9 cellular contexts compared by ENCODE assay signal in genomic region chr2:176126929-176127768, GRCh38. TPM values are rescaled to one million over a fixed set of nuclear protein-coding genes. Genes with fewer than 3 reads are reported as not detected.
DNase-seq lines count a peak whose midpoint lies in the region; ATAC-seq, FAIRE-seq and TF ChIP-seq lines count a peak whose summit lies in the region.
"Had no signal": no experiment of that assay in that cellular context is flagged by ENCODE, and none has a peak within 500 bp of the region (broad histone marks: within the 10 kb centered on the region; RNA-seq: fewer than 3 reads in every experiment).

No MANE protein-coding gene starts in this region.

- H3K27ac ChIP-seq in MM.1S (ENCODE audit: low read length) (no peak overlapping the region), body of pancreas (no peak overlapping the region), kidney (ENCODE audit: low read depth in 2 of 2, low read length in 2 of 2) (peak overlapping the region; percentile 45 to 94)

- H3K4me3 ChIP-seq in MM.1S (ENCODE audit: low read length) (no peak overlapping the region), body of pancreas (no peak overlapping the region), kidney (ENCODE audit: low read length in 2 of 2) (peak overlapping the region; percentile 18 to 85)

- no peak for TF ChIP-seq POLR2A in body of pancreas (IDR thresholded peaks at IDR 0.05)

- peak; percentile 87 for FAIRE-seq in kidney (lab: Jason Lieb, UNC)

- no peaks in the 10 kb centered on the region for H3K9me2 ChIP-seq in MM.1S (replicated peaks; ENCODE audit: insufficient read depth, low read length)

- no peaks in the 10 kb centered on the region for H3K9me3 ChIP-seq in MM.1S (replicated peaks; ENCODE audit: insufficient read depth, low read length)
- no peaks in the 10 kb centered on the region for H3K9me3 ChIP-seq in body of pancreas
- no peaks in the 10 kb centered on the region for H3K9me3 ChIP-seq in kidney (ENCODE audit: control insufficient read depth in 1 of 2, low read length in 2 of 2)

- peak; percentile 64 for DNase-seq in DMS53 treated with DMSO at 0.1 percent for 48 hours (lab: John Stamatoyannopoulos, UW; ENCODE audit: unreplicated experiment)
- DNase-seq in MM.1S: peak; percentile 65
- DNase-seq in T1000 (lab: John Stamatoyannopoulos, UW): peak; percentile 26
- peak; percentile 70 to 80 (median 74) for DNase-seq in body of pancreas
- peak; percentile 81 for DNase-seq in kidney
- peak; percentile 72 for DNase-seq in stimulated activated CD4-positive, alpha-beta T cell treated with anti-CD3 and anti-CD28 coated beads, Interleukin-4, amount 100 ng/mL, for 1 hour

- intact Hi-C loops in body of pancreas (cut with DNase I) (loop anchor here (5.0 to 10.0 kb wide), 2 partner anchors 515 to 688 kb away; no protein-coding TSS in a partner anchor), kidney (cut with DNase I) (loop anchor here (10.0 kb wide), 2 partner anchors 518 to 1028 kb away; no protein-coding TSS in a partner anchor)

- TF ChIP-seq CTCF in MM.1S (IDR thresholded peaks at IDR 0.05; ENCODE audit: low read length): peak; percentile 80
- peak; percentile 54 to 99 (median 87) for TF ChIP-seq CTCF in body of pancreas (IDR thresholded peaks at IDR 0.05)
- peak; percentile 88 for TF ChIP-seq CTCF in kidney (IDR thresholded peaks at IDR 0.05; ENCODE audit: borderline replicate concordance, extremely low read depth, insufficient read depth)

- WGBS in body of pancreas, 2 donors: 1 to 3% methylated on average over 13 of the region's 13 CpGs

- H3K27me3 ChIP-seq in MM.1S (replicated peaks; ENCODE audit: insufficient read depth, low read length): peaks cover 33% of the 10 kb centered on the region
- peaks cover 0 to 62% of the 10 kb centered on the region in 2 donors for H3K27me3 ChIP-seq in body of pancreas

- H3K79me2 ChIP-seq in MM.1S (ENCODE audit: low read length): no peaks in the 10 kb centered on the region

- H2AFZ ChIP-seq in MM.1S (ENCODE audit: low read length): no peak overlapping the region

- H3K4me2 ChIP-seq in MM.1S (ENCODE audit: low read depth, low read length): peak overlapping the region; percentile 23; the same call in 1 of the 2 replicates

- no peaks in the 10 kb centered on the region for H3K36me3 ChIP-seq in MM.1S (replicated peaks; ENCODE audit: insufficient read depth, low read length)
- no peaks in the 10 kb centered on the region for H3K36me3 ChIP-seq in body of pancreas (replicated peaks in 1 of 2; ENCODE audit: insufficient read depth in 1 of 2, low read depth in 2 of 2)
- no peaks in the 10 kb centered on the region for H3K36me3 ChIP-seq in kidney (ENCODE audit: control insufficient read depth in 1 of 2, insufficient read depth in 2 of 2, low read length in 2 of 2)

- H4K20me1 ChIP-seq in MM.1S (ENCODE audit: insufficient read depth, low read length): no peaks in the 10 kb centered on the region

- no peaks in the 10 kb centered on the region for H3F3A ChIP-seq in MM.1S (ENCODE audit: insufficient read depth, low read length)

- ATAC-seq in body of pancreas (no peak), HG02678 (IDR thresholded peaks at IDR 0.05; ENCODE audit: unreplicated experiment) (no peak), GM21619 (IDR thresholded peaks at IDR 0.05; ENCODE audit: unreplicated experiment) (no peak)

- H3K4me1 ChIP-seq in MM.1S (ENCODE audit: low read length) (no peaks in the 10 kb centered on the region), body of pancreas (peaks cover 23% of the 10 kb centered on the region), kidney (ENCODE audit: control insufficient read depth in 1 of 2, insufficient read depth in 1 of 2, low read depth in 1 of 2, low read length in 2 of 2) (peaks cover 6 to 10% of the 10 kb centered on the region in 2 donors)

- H3K9ac ChIP-seq in MM.1S (ENCODE audit: low read length) (no peak overlapping the region), kidney (ENCODE audit: low read length in 2 of 2) (peak overlapping the region; percentile 51 to 76)

RNA-seq across cellular contexts. Expression of gene HOXD8, which starts 2.4 kb away (rescaled TPM):
- total RNA-seq in body of pancreas: 1 to 10 TPM; 2.6 to 3.1 TPM
- total RNA-seq in kidney: 76.5 TPM
- polyA plus RNA-seq in kidney (ENCODE audit: insufficient read depth, low read depth, low replicate concordance): 122 TPM
- total RNA-seq: T-helper 2 cell treated with Interferon-gamma antibody and Interleukin-4, amounts not matched to agents 100 ng/mL and 5 ng/mL, for 36 hours had no signal

RNA-seq across cellular contexts. Expression of gene HOXD9, which starts 4.6 kb away (rescaled TPM):
- total RNA-seq in body of pancreas (1 to 10 TPM in 1 of 2 donors, under 1 TPM in 1; 0.33 to 1.6 TPM), kidney (36.5 TPM)
- polyA plus RNA-seq in kidney (ENCODE audit: insufficient read depth, low read depth, low replicate concordance): 36.4 TPM
- total RNA-seq: T-helper 2 cell treated with Interferon-gamma antibody and Interleukin-4, amounts not matched to agents 100 ng/mL and 5 ng/mL, for 36 hours had no signal

RNA-seq across cellular contexts. Expression of gene HOXD10, which starts 10.6 kb away (rescaled TPM):
- total RNA-seq in body of pancreas (under 1 TPM in 1 of 2 donors, not detected in 1; 0.26 TPM), kidney (35.4 TPM)
- polyA plus RNA-seq in kidney (ENCODE audit: insufficient read depth, low read depth, low replicate concordance): 28.2 TPM
- total RNA-seq: T-helper 2 cell treated with Interferon-gamma antibody and Interleukin-4, amounts not matched to agents 100 ng/mL and 5 ng/mL, for 36 hours had no signal

RNA-seq across cellular contexts. Expression of gene HOXD11, which starts 20.1 kb away (rescaled TPM):
- total RNA-seq in body of pancreas (not detected), kidney (15.9 TPM)
- 5.8 TPM for polyA plus RNA-seq in kidney (ENCODE audit: insufficient read depth, low read depth, low replicate concordance)
- total RNA-seq: T-helper 2 cell treated with Interferon-gamma antibody and Interleukin-4, amounts not matched to agents 100 ng/mL and 5 ng/mL, for 36 hours had no signal

RNA-seq across cellular contexts. Expression of gene HOXD4, which starts 24.2 kb away (rescaled TPM):
- total RNA-seq in body of pancreas: under 1 TPM in 1 of 2 donors, not detected in 1; 0.78 TPM
- 27.8 TPM for total RNA-seq in kidney
- 12.1 TPM for polyA plus RNA-seq in kidney (ENCODE audit: insufficient read depth, low read depth, low replicate concordance)
- total RNA-seq: T-helper 2 cell treated with Interferon-gamma antibody and Interleukin-4, amounts not matched to agents 100 ng/mL and 5 ng/mL, for 36 hours had no signal

Comparison
In these comparisons a context has a peak if more than half of its experiments do, and no peak if none do; other contexts are left out.
1. DNase-seq: peak in every context shown above with its lines; median percentile 81 in kidney; 74 in body of pancreas; 72 in stimulated activated CD4-positive, alpha-beta T cell treated with anti-CD3 and anti-CD28 coated beads, Interleukin-4, amount 100 ng/mL, for 1 hour; 65 in MM.1S; 64 in DMS53 treated with DMSO at 0.1 percent for 48 hours; 26 in T1000.
2. H3K27ac ChIP-seq: peak in kidney (2 of 2); none in MM.1S (single experiment) and body of pancreas (0 of 4).
3. H3K4me3 ChIP-seq: peak in kidney (2 of 2); none in MM.1S (single experiment) and body of pancreas (0 of 2).
4. RNA of gene HOXD8, which starts 2.4 kb away (total RNA-seq): 76.5 TPM in kidney (single experiment); 2.6 to 3.1 TPM in body of pancreas; every median in the first group is over 10 times any median in the second.
5. RNA of gene HOXD9, which starts 4.6 kb away (total RNA-seq): 36.5 TPM in kidney (single experiment); 0.33 to 1.6 TPM in body of pancreas; every median in the first group is over 10 times any median in the second.
6. RNA of gene HOXD10, which starts 10.6 kb away (total RNA-seq): 35.4 TPM in kidney (single experiment); 0.26 TPM in body of pancreas; every median in the first group is over 10 times any median in the second.
7. Peak in every context shown above with its lines, with median percentiles within 50 percentile points of each other: CTCF ChIP-seq.